8 cellular contexts compared by ENCODE assay signal in genomic region chr5:1111727-1112289, GRCh38. TPM values are rescaled to one million over a fixed set of nuclear protein-coding genes. Genes with fewer than 3 reads are reported as not detected.
A peak's percentile ranks its signal among the peaks of the same experiment; 100 is the strongest.
DNase-seq lines count a peak whose midpoint lies in the region; ATAC-seq and TF ChIP-seq lines count a peak whose summit lies in the region.

Gene SLC12A7 (minus strand): TSS chr5:1112063. CDS start chr5:1111991, 72 bp downstream.

- H3K27ac Mint-ChIP-seq in central memory CD8-positive, alpha-beta T cell (ENCODE audit: low read depth), result peak within 1 kb of the TSS; percentile 84

- CTCF ChIA-PET in BJ (lab: Yijun Ruan, JAX), result no interaction called here

- peak within 1 kb of the TSS; percentile 87 for H3K27ac ChIP-seq in VCaP

- ATAC-seq in GM19438 (IDR thresholded peaks at IDR 0.05; ENCODE audit: low read depth, unreplicated experiment), result peak; percentile 69
- ATAC-seq in central memory CD8-positive, alpha-beta T cell (replicated peaks; ENCODE audit: extremely low read depth, poor library complexity, severe bottlenecking), result peak; percentile 57

- TF ChIP-seq CTCF in BJ (IDR thresholded peaks at IDR 0.05; ENCODE audit: insufficient read depth, low read depth, low read length) (no peak), VCaP (conservative IDR thresholded peaks at IDR 0.05) (no peak)

- POLR2A ChIA-PET in BJ (lab: Charles Lee), result no interaction called here

- H3K4me3 ChIP-seq in BJ (ENCODE audit: low read depth, low read length), result peak within 1 kb of the TSS; percentile 83

- no peaks in the 10 kb centered on the region for H3K36me3 ChIP-seq in BJ (ENCODE audit: control insufficient read depth, insufficient read depth, low read length)

- peaks cover 4% of the 10 kb centered on the region for H3K27me3 ChIP-seq in BJ (ENCODE audit: control insufficient read depth, insufficient read depth, low read length)

- no peaks in the 10 kb centered on the region for H3K9me3 Mint-ChIP-seq in central memory CD8-positive, alpha-beta T cell

- no peak for DNase-seq in BJ (ENCODE audit: low read depth)
- peak; percentile 12 for DNase-seq in KG1 (lab: John Stamatoyannopoulos, UW)
- DNase-seq in central memory CD8-positive, alpha-beta T cell (ENCODE audit: low spot score in 2 of 2), result no peak
- DNase-seq in left kidney (ENCODE audit: low read depth, low spot score), result peak; percentile 83
- peak; percentile 49 for DNase-seq in stimulated activated CD4-positive, alpha-beta T cell treated with anti-CD3 and anti-CD28 coated beads, Interleukin-2, amount 100 ng/mL, for 4 hours (ENCODE audit: low read depth)
- DNase-seq in COR-L47 (lab: John Stamatoyannopoulos, UW), result no peak

- H3K4me3 Mint-ChIP-seq in central memory CD8-positive, alpha-beta T cell, result peak within 1 kb of the TSS; percentile 84

- H3K36me3 Mint-ChIP-seq in central memory CD8-positive, alpha-beta T cell (ENCODE audit: insufficient read depth), result peaks cover 5% of the 10 kb centered on the region

- H3K4me1 Mint-ChIP-seq in central memory CD8-positive, alpha-beta T cell, result peaks cover 24% of the 10 kb centered on the region

- no peaks in the 10 kb centered on the region for H3K27me3 Mint-ChIP-seq in central memory CD8-positive, alpha-beta T cell

RNA-seq across cellular contexts. Expression of gene SLC12A7, which starts in this region (rescaled TPM):
- polyA plus RNA-seq in BJ (2011; rRNA removed), result 1.6 and 4.6 TPM in 2 replicates
- 2.5 and 3.1 TPM in 2 replicates for polyA minus RNA-seq in BJ (2011; rRNA and poly(A)+ RNA removed)

Comparison
In these comparisons a context has a peak if more than half of its experiments do, and no peak if none do; other contexts are left out.
1. DNase-seq: peak in KG1 (single experiment), left kidney (single experiment) and stimulated activated CD4-positive, alpha-beta T cell treated with anti-CD3 and anti-CD28 coated beads, Interleukin-2, amount 100 ng/mL, for 4 hours (single experiment); none in BJ (single experiment), central memory CD8-positive, alpha-beta T cell (0 of 2) and COR-L47 (single experiment).